1 cellular context compared by ENCODE assay signal in the genomic region with DNA sequence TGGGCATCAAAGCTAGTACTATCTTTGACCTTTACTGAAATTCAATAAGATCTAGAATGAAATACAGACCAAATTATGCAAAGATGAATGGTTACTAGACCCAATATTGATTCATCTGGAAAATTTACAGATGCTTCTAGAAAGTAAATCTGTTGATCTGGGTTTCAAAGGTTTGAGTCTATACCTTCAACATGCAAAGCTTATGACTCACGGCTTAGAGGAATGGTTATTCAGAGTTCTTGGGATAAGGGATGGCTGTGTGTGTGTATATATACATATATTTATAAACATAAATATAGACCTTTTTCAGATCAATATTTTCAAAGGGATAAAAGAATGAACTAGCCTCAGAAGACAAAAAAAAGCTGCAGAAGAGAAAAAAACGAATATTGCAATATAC.
TF ChIP-seq lines count a peak whose summit lies in the region.

No MANE protein-coding gene starts in this region.

TF ChIP-seq in GM12878, 131 proteins besides CTCF, POLR2A, EP300 and RAD21:
- TF ChIP-seq BHLHE40 (IDR thresholded peaks at IDR 0.05; ENCODE audit: borderline replicate concordance in 1 of 2, low read depth in 2 of 2, low read length in 1 of 2), result 0 out of 4 replicates have a peak, but pooled peaks of 1 of the 2 experiments have one; percentile 2
- no peak for TF ChIP-seq ZNF207 (IDR thresholded peaks at IDR 0.05; ENCODE audit: borderline replicate concordance)
